Comparison of ENCODE assay signal across 8 cellular contexts in genomic region chr11:123246749-123247497, GRCh38. TPM values are rescaled to one million over a fixed set of nuclear protein-coding genes. Genes with fewer than 3 reads are reported as not detected.
DNase-seq lines count a peak whose midpoint lies in the region; ATAC-seq and TF ChIP-seq lines count a peak whose summit lies in the region.

No MANE protein-coding gene starts in this region.

- H3K23ac ChIP-seq in trophoblast cell (ENCODE audit: low read length) = no peak overlapping the region

- H2BK120ac ChIP-seq in trophoblast cell (ENCODE audit: insufficient read depth, low read length, poor library complexity) = peak overlapping the region; percentile 66

- H2BK12ac ChIP-seq in trophoblast cell (ENCODE audit: low read length) = no peak overlapping the region

- no peaks in the 10 kb centered on the region for H3K27me3 ChIP-seq in trophoblast cell (ENCODE audit: insufficient read depth, low read length)
- H3K27me3 ChIP-seq in transverse colon = no peaks in the 10 kb centered on the region

- no peak overlapping the region for H2AK5ac ChIP-seq in trophoblast cell (ENCODE audit: low read length)

- H3K4me3 ChIP-seq in trophoblast cell (ENCODE audit: low read depth, low read length) (no peak overlapping the region), transverse colon (no peak overlapping the region)

- peak; percentile 90 to 98 (median 96) for TF ChIP-seq CTCF in transverse colon (IDR thresholded peaks at IDR 0.05)

- H3K14ac ChIP-seq in trophoblast cell (ENCODE audit: low read length) = no peak overlapping the region

- H4K91ac ChIP-seq in trophoblast cell (ENCODE audit: low read depth, low read length) = peak overlapping the region; percentile 89

- H3K4me2 ChIP-seq in trophoblast cell (ENCODE audit: low read length) = no peak overlapping the region

- H3K4ac ChIP-seq in trophoblast cell (ENCODE audit: low read depth, low read length) = no peak overlapping the region

- no CpG with 5 or more reads among the region's 13 CpGs for WGBS in trophoblast cell (ENCODE audit: extremely low coverage, insufficient coverage, insufficient read length)
- WGBS in transverse colon (ENCODE audit: low coverage in 1 of 2), 2 donors = 13% methylated on average over 13 of the region's 13 CpGs; no CpG with 5 or more reads in 1 of the 2 donors

- no peak overlapping the region for H3K9ac ChIP-seq in trophoblast cell (ENCODE audit: low read length)

- H3K27ac ChIP-seq in trophoblast cell (ENCODE audit: low read depth, low read length) = no peak overlapping the region
- no peak overlapping the region for H3K27ac ChIP-seq in transverse colon

- H3K4me1 ChIP-seq in trophoblast cell (ENCODE audit: control insufficient read depth in 1 of 2, insufficient read depth in 2 of 2, low read length in 2 of 2) (peaks cover 2 to 3% of the 10 kb centered on the region in 2 experiments), transverse colon (peaks cover 0 to 11% (median 6%) of the 10 kb centered on the region in 4 donors)

- H3K79me1 ChIP-seq in trophoblast cell (ENCODE audit: low read length) = peaks cover 2% of the 10 kb centered on the region

- no peak overlapping the region for H4K12ac ChIP-seq in trophoblast cell (ENCODE audit: low read depth, low read length)

- no peak for TF ChIP-seq EP300 in transverse colon (IDR thresholded peaks at IDR 0.05; ENCODE audit: low read depth)

- ATAC-seq in GM21619 (IDR thresholded peaks at IDR 0.05; ENCODE audit: unreplicated experiment) = peak; percentile 89

- DNase-seq in DMS153 treated with DMSO at 0.1 percent for 48 hours (lab: John Stamatoyannopoulos, UW; ENCODE audit: unreplicated experiment) (peak; percentile 62), LoVo (ENCODE audit: low spot score) (peak; percentile 76), SK-MEL-5 (ENCODE audit: low read depth, low spot score) (peak; percentile 69), globus pallidus (ENCODE audit: low spot score) (peak; percentile 63), trophoblast cell (peak; percentile 74 to 91), transverse colon (peak; percentile 85)
- peak; percentile 76 for DNase-seq in activated gamma-delta T cell treated with anti-CD3 and anti-CD28 coated beads, Interleukin-2, amount 50 U/mL, for 16 hours (ENCODE audit: low read depth)

- peak overlapping the region; percentile 44 for H2BK5ac ChIP-seq in trophoblast cell (ENCODE audit: low read depth, low read length, poor library complexity)

- H3K9me3 ChIP-seq in trophoblast cell (ENCODE audit: insufficient read depth, low read depth, low read length) (no peaks in the 10 kb centered on the region), transverse colon (no peaks in the 10 kb centered on the region)

- peak overlapping the region; percentile 63 for H2AFZ ChIP-seq in trophoblast cell (ENCODE audit: insufficient read depth, low read length, poor library complexity)

- H3K36me3 ChIP-seq in trophoblast cell (ENCODE audit: control insufficient read depth in 1 of 2, insufficient read depth in 2 of 2, low read length in 2 of 2) (no peaks in the 10 kb centered on the region), transverse colon (no peaks in the 10 kb centered on the region)

- in situ Hi-C loops in SK-MEL-5 (cut with HindIII; ENCODE audit: low pct_unique_long_range_greater_than_20kb, low sequenced_read_pairs) = no loop called here
- in situ Hi-C loops in transverse colon (cut with MboI; ENCODE audit: low pct_ligation_motif_present in 1 of 4, low pct_unique_long_range_greater_than_20kb in 1 of 4, low sequenced_read_pairs in 3 of 4) = loop anchor here in 2 of 4 donors (10.0 kb wide), 1 partner anchor 132 kb away; no protein-coding TSS in a partner anchor

- H3K79me2 ChIP-seq in trophoblast cell (ENCODE audit: control insufficient read depth, insufficient read depth, low read length, poor library complexity) = no peaks in the 10 kb centered on the region

- no peak overlapping the region for H4K8ac ChIP-seq in trophoblast cell (ENCODE audit: low read depth, low read length)

- H3K18ac ChIP-seq in trophoblast cell (ENCODE audit: low read length) = no peak overlapping the region

- intact Hi-C loops in transverse colon (cut with DNase I; ENCODE audit: low total_unique reads) = loop anchor here (2.0 kb wide), 1 partner anchor 136 kb away; no protein-coding TSS in a partner anchor

- TF ChIP-seq POLR2A in transverse colon (IDR thresholded peaks at IDR 0.05) = no peak

RNA-seq across cellular contexts. Expression of gene CLMP, which starts 51.9 kb away (rescaled TPM):
- total RNA-seq in SK-MEL-5 (2014; rRNA removed; shearing (Covaris generic)) = not detected in 2 replicates
- not detected in 2 replicates for polyA plus RNA-seq in SK-MEL-5 (2015; cell fraction: cytosol; rRNA removed)
- polyA plus RNA-seq in SK-MEL-5 (2015; cell fraction: nucleus; rRNA removed) = not detected in 2 replicates
- 52.0 and 56.1 TPM in 2 replicates for polyA plus RNA-seq in trophoblast cell (2013)
- 10 to 100 TPM; 23.6 to 49.4 (median 38.0) TPM for total RNA-seq in transverse colon

Comparison
In these comparisons a context has a peak if more than half of its experiments do, and no peak if none do; other contexts are left out.
1. RNA of gene CLMP, which starts 51.9 kb away (total RNA-seq): 23.6 to 49.4 TPM in transverse colon; not detected in SK-MEL-5; every median in the first group is over 10 times any median in the second.
2. Peak in every context shown above with its lines, with median percentiles within 50 percentile points of each other: DNase-seq.